In the genomic region with DNA sequence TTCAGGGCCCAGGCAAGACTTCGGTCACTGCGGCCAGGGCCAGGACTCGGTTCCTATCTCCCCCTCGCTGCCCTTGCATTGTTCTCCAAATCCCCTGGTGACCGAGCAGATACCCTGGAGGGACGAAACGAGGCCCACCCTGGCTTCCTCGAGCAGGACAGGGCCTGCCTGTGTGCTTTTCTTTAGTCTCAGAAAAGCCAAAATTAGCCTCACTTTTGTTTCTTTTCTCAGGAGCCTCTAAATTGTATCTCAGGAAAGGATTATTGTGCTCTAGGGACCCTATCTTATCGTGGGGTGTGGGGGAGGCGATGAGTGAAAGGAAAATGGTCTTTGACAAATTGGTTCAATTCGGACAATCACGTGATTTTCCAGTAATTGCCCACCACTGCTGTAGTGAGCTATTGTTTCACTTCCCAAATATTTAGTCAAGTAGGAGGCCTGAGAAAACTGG, we compare ENCODE assay signal across 12 cellular contexts.
DNase-seq lines count a peak whose midpoint lies in the region; ATAC-seq, FAIRE-seq and TF ChIP-seq lines count a peak whose summit lies in the region.
"Had no signal": no experiment of that assay in that cellular context is flagged by ENCODE, and none has a peak within 500 bp of the region (broad histone marks: within the 10 kb centered on the region; RNA-seq: fewer than 3 reads in every experiment).

No MANE protein-coding gene starts in this region.

- 56% methylated on average over 12 of the region's 12 CpGs for WGBS in hepatocyte (ENCODE audit: low lambda C conversion rate, missing lambda C conversion rate)

- CTCF ChIA-PET in CD8-positive, alpha-beta memory T cell (lab: Charles Lee) = interaction anchor here (1.0 to 1.2 kb wide), 2 partner anchors 19 to 53 kb away, joined by 3 read pairs; no protein-coding TSS in a partner anchor

- H3K36me3 ChIP-seq in HUES48 (ENCODE audit: control insufficient read depth, insufficient read depth, low read length) (no peaks in the 10 kb centered on the region), astrocyte (ENCODE audit: insufficient read depth, low read length) (no peaks in the 10 kb centered on the region), hepatocyte (replicated peaks; ENCODE audit: insufficient read depth, low read depth) (no peaks in the 10 kb centered on the region)
- H3K36me3 ChIP-seq in CD8-positive, alpha-beta memory T cell (ENCODE audit: insufficient read depth, low read length) = no peaks in the 10 kb centered on the region

- H3K4me1 Mint-ChIP-seq in astrocyte (ENCODE audit: low read depth, unreplicated experiment) = peaks cover 38% of the 10 kb centered on the region
- peaks cover 18 to 24% of the 10 kb centered on the region in 2 donors for H3K4me1 Mint-ChIP-seq in stimulated activated naive B cell treated with anti-CD40 and anti-IgM and Interleukin-4, amounts not matched to agents 10 μg/mL and 1 μg/mL and 100 μg/mL, for 72 hours
- peaks cover 0 to 1% (median 0%) of the 10 kb centered on the region in 3 donors for H3K4me1 Mint-ChIP-seq in CD8-positive, alpha-beta memory T cell

- H3K4me2 ChIP-seq in astrocyte (ENCODE audit: low read length) = peak overlapping the region; percentile 53
- peak overlapping the region; percentile 48 for H3K4me2 ChIP-seq in hepatocyte

- H3K9me3 Mint-ChIP-seq in astrocyte (ENCODE audit: unreplicated experiment) = no peaks in the 10 kb centered on the region
- H3K9me3 Mint-ChIP-seq in stimulated activated naive B cell treated with anti-CD40 and anti-IgM and Interleukin-4, amounts not matched to agents 10 μg/mL and 1 μg/mL and 100 μg/mL, for 72 hours = no peaks in the 10 kb centered on the region
- no peaks in the 10 kb centered on the region for H3K9me3 Mint-ChIP-seq in CD8-positive, alpha-beta memory T cell
- H3K9me3 Mint-ChIP-seq: memory B cell; stimulated activated memory B cell treated with anti-CD40 and anti-IgM and Interleukin-4, amounts not matched to agents 10 μg/mL and 1 μg/mL and 100 μg/mL, for 72 hours had no signal

- POLR2A ChIA-PET in CD8-positive, alpha-beta memory T cell (lab: Charles Lee) = no interaction called here

- H3K27me3 ChIP-seq in HUES48 (ENCODE audit: control insufficient read depth, insufficient read depth, low read length) (no peaks in the 10 kb centered on the region), astrocyte (ENCODE audit: insufficient read depth, low read length) (no peaks in the 10 kb centered on the region), hepatocyte (no peaks in the 10 kb centered on the region)
- peaks cover 11% of the 10 kb centered on the region for H3K27me3 ChIP-seq in CD8-positive, alpha-beta memory T cell (ENCODE audit: insufficient read depth, low read length, poor library complexity, severe bottlenecking)

- H3K79me2 ChIP-seq in astrocyte (ENCODE audit: insufficient read depth, low read length) = no peaks in the 10 kb centered on the region
- H3K79me2 ChIP-seq in hepatocyte = no peaks in the 10 kb centered on the region

- no peaks in the 10 kb centered on the region for H3K27me3 Mint-ChIP-seq in astrocyte (ENCODE audit: low read depth, unreplicated experiment)
- H3K27me3 Mint-ChIP-seq in stimulated activated naive B cell treated with anti-CD40 and anti-IgM and Interleukin-4, amounts not matched to agents 10 μg/mL and 1 μg/mL and 100 μg/mL, for 72 hours = peaks cover 34 to 46% of the 10 kb centered on the region in 2 donors
- H3K27me3 Mint-ChIP-seq in CD8-positive, alpha-beta memory T cell = peaks cover 32 to 51% of the 10 kb centered on the region in 2 donors

- no peak for TF ChIP-seq CTCF in astrocyte (IDR thresholded peaks at IDR 0.05; ENCODE audit: insufficient read depth, low read depth, low read length)
- no peak for TF ChIP-seq CTCF in hepatocyte (IDR thresholded peaks at IDR 0.05; ENCODE audit: poor library complexity)

- FAIRE-seq in astrocyte (lab: Jason Lieb, UNC) = no peak

- H3K27ac Mint-ChIP-seq in astrocyte (ENCODE audit: unreplicated experiment) = peak overlapping the region; percentile 96
- H3K27ac Mint-ChIP-seq in stimulated activated naive B cell treated with anti-CD40 and anti-IgM and Interleukin-4, amounts not matched to agents 10 μg/mL and 1 μg/mL and 100 μg/mL, for 72 hours = peak overlapping the region; percentile 56
- H3K27ac Mint-ChIP-seq in CD8-positive, alpha-beta memory T cell = no peak overlapping the region
- H3K27ac Mint-ChIP-seq: memory B cell; stimulated activated memory B cell treated with anti-CD40 and anti-IgM and Interleukin-4, amounts not matched to agents 10 μg/mL and 1 μg/mL and 100 μg/mL, for 72 hours had no signal

- H3K9me2 ChIP-seq in hepatocyte (replicated peaks; ENCODE audit: insufficient read depth) = no peaks in the 10 kb centered on the region

- peak overlapping the region; percentile 25 for H3K4me3 Mint-ChIP-seq in astrocyte (ENCODE audit: unreplicated experiment)
- H3K4me3 Mint-ChIP-seq in stimulated activated naive B cell treated with anti-CD40 and anti-IgM and Interleukin-4, amounts not matched to agents 10 μg/mL and 1 μg/mL and 100 μg/mL, for 72 hours = no peak overlapping the region
- H3K4me3 Mint-ChIP-seq in CD8-positive, alpha-beta memory T cell = peak overlapping the region in 1 of 7 donors; percentile 15
- H3K4me3 Mint-ChIP-seq: memory B cell; stimulated activated memory B cell treated with anti-CD40 and anti-IgM and Interleukin-4, amounts not matched to agents 10 μg/mL and 1 μg/mL and 100 μg/mL, for 72 hours had no signal

- DNase-seq in astrocyte (ENCODE audit: low read depth) = peak; percentile 19
- DNase-seq in hepatocyte (ENCODE audit: low spot score) = no peak
- no peak for DNase-seq in stimulated activated naive B cell treated with anti-CD40 and anti-IgM and Interleukin-4, amounts not matched to agents 10 μg/mL and 1 μg/mL and 100 μg/mL, for 72 hours
- no peak for DNase-seq in CD8-positive, alpha-beta memory T cell
- DNase-seq: NCI-H1092 treated with DMSO at 0.1 percent for 48 hours; NCI-H526 treated with DMSO at 0.1 percent for 48 hours; stimulated activated CD4-positive, alpha-beta T cell treated with anti-CD3 and anti-CD28 coated beads, Interleukin-4, amount 100 ng/mL, for 1 hour had no signal

- H3K9me3 ChIP-seq in HUES48 (ENCODE audit: control insufficient read depth, insufficient read depth, low read length) (no peaks in the 10 kb centered on the region), astrocyte (ENCODE audit: insufficient read depth, low read depth, low read length) (no peaks in the 10 kb centered on the region), hepatocyte (ENCODE audit: low read depth) (no peaks in the 10 kb centered on the region)
- no peaks in the 10 kb centered on the region for H3K9me3 ChIP-seq in CD8-positive, alpha-beta memory T cell (ENCODE audit: low read length)

- H2AFZ ChIP-seq in astrocyte (ENCODE audit: low read depth, low read length) (no peak overlapping the region), hepatocyte (no peak overlapping the region)

- H3K36me3 Mint-ChIP-seq in astrocyte (ENCODE audit: low read depth, unreplicated experiment) = no peaks in the 10 kb centered on the region
- H3K36me3 Mint-ChIP-seq in stimulated activated naive B cell treated with anti-CD40 and anti-IgM and Interleukin-4, amounts not matched to agents 10 μg/mL and 1 μg/mL and 100 μg/mL, for 72 hours = no peaks in the 10 kb centered on the region
- no peaks in the 10 kb centered on the region for H3K36me3 Mint-ChIP-seq in CD8-positive, alpha-beta memory T cell
- H3K36me3 Mint-ChIP-seq: memory B cell; stimulated activated memory B cell treated with anti-CD40 and anti-IgM and Interleukin-4, amounts not matched to agents 10 μg/mL and 1 μg/mL and 100 μg/mL, for 72 hours had no signal

- no peaks in the 10 kb centered on the region for H3K4me1 ChIP-seq in HUES48 (ENCODE audit: control insufficient read depth, insufficient read depth, low read length)
- H3K4me1 ChIP-seq in astrocyte (ENCODE audit: insufficient read depth, low read length) = peaks cover 43% of the 10 kb centered on the region
- H3K4me1 ChIP-seq in hepatocyte (ENCODE audit: insufficient read depth) = peaks cover 11% of the 10 kb centered on the region
- H3K4me1 ChIP-seq in CD8-positive, alpha-beta memory T cell (ENCODE audit: insufficient read depth, low read length) = no peaks in the 10 kb centered on the region

- peak overlapping the region; percentile 85 for H3K27ac ChIP-seq in HUES48 (ENCODE audit: low read depth, low read length)
- peak overlapping the region; percentile 80 for H3K27ac ChIP-seq in astrocyte (ENCODE audit: low read depth, low read length)
- peak overlapping the region; percentile 84 for H3K27ac ChIP-seq in hepatocyte
- no peak overlapping the region for H3K27ac ChIP-seq in CD8-positive, alpha-beta memory T cell (ENCODE audit: low read depth, low read length)

- ATAC-seq in stimulated activated naive B cell treated with anti-CD40 and anti-IgM and Interleukin-4, amounts not matched to agents 10 μg/mL and 1 μg/mL and 100 μg/mL, for 72 hours (replicated peaks) = no peak
- ATAC-seq in GM21447 (IDR thresholded peaks at IDR 0.05; ENCODE audit: unreplicated experiment) (no peak), GM21515 (IDR thresholded peaks at IDR 0.05; ENCODE audit: unreplicated experiment) (no peak)
- ATAC-seq: stimulated activated memory B cell treated with anti-CD40 and anti-IgM and Interleukin-4, amounts not matched to agents 10 μg/mL and 1 μg/mL and 100 μg/mL, for 72 hours had no signal

- H3K4me3 ChIP-seq in HUES48 (ENCODE audit: low read depth, low read length) (no peak overlapping the region), astrocyte (ENCODE audit: insufficient read depth, low read depth, low read length) (no peak overlapping the region), hepatocyte (no peak overlapping the region)
- no peak overlapping the region for H3K4me3 ChIP-seq in CD8-positive, alpha-beta memory T cell (ENCODE audit: low read length)

- H3K9ac ChIP-seq in HUES48 (ENCODE audit: low read depth, low read length) (no peak overlapping the region), astrocyte (ENCODE audit: low read length) (peak overlapping the region; percentile 78)

- H4K20me1 ChIP-seq in astrocyte (ENCODE audit: insufficient read depth, low read length) = no peaks in the 10 kb centered on the region
- H4K20me1 ChIP-seq in hepatocyte (ENCODE audit: insufficient read depth, poor library complexity, severe bottlenecking) = no peaks in the 10 kb centered on the region

Comparison
In these comparisons a context has a peak if more than half of its experiments do, and no peak if none do; other contexts are left out.
1. H3K27ac Mint-ChIP-seq: peak in astrocyte (single experiment) and stimulated activated naive B cell treated with anti-CD40 and anti-IgM and Interleukin-4, amounts not matched to agents 10 μg/mL and 1 μg/mL and 100 μg/mL, for 72 hours (single experiment); none in CD8-positive, alpha-beta memory T cell (0 of 8).